13 cellular contexts compared by ENCODE assay signal in the genomic region with DNA sequence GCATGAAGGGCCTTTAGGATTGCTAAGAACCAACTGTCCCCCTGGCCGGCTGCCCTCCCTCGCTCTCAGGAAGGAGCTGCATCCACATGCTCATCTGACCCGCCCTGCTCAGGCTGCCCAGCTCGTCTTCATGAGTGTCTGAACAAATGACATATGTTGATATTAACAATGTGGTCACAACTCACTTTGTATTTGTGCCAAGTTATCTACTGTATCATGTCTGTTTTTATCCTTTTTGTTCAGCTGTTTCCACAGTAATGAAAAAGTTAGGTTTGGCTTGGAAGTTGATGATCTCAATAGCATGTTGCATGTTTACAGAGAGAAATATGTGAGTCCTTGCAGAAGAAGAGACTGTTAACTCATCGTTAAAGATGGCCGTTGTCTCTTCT.
DNase-seq lines count a peak whose midpoint lies in the region; ATAC-seq and TF ChIP-seq lines count a peak whose summit lies in the region.
"Had no signal": no experiment of that assay in that cellular context is flagged by ENCODE, and none has a peak within 500 bp of the region (broad histone marks: within the 10 kb centered on the region; RNA-seq: fewer than 3 reads in every experiment).

No MANE protein-coding gene starts in this region.

- no peak for TF ChIP-seq CTCF in body of pancreas (IDR thresholded peaks at IDR 0.05)
- TF ChIP-seq CTCF in right atrium auricular region (IDR thresholded peaks at IDR 0.05), result no peak
- TF ChIP-seq CTCF in GM13977 (IDR thresholded peaks at IDR 0.05; ENCODE audit: extremely low read depth, insufficient read depth, missing control alignments), result no peak

- H3K27me3 ChIP-seq in body of pancreas, result no peaks in the 10 kb centered on the region
- H3K27me3 ChIP-seq in right atrium auricular region, result no peaks in the 10 kb centered on the region
- H3K27me3 ChIP-seq: neutrophil had no signal

- DNase-seq in GM04503 (ENCODE audit: low read depth) (peak; percentile 32), body of pancreas (peak in 3 of 4 donors; percentile 22 to 32 (median 25)), right atrium auricular region (ENCODE audit: low spot score) (peak; percentile 78), sciatic nerve (ENCODE audit: low spot score) (peak; percentile 78), GM13977 (ENCODE audit: low spot score) (no peak)
- no peak for DNase-seq in activated naive CD4-positive, alpha-beta T cell (lab: John Stamatoyannopoulos, UW)
- DNase-seq: activated CD8-positive, alpha-beta T cell treated with anti-CD3 and anti-CD28 coated beads, Interleukin-2, amount 10 ng/mL, durations not matched to agents 7 days and 5 days; CD4-positive, CD25-positive, alpha-beta regulatory T cell had no signal

- WGBS in body of pancreas, 2 donors, result 64 to 74% methylated on average over 6 of the region's 6 CpGs

- peak; percentile 35 for ATAC-seq in body of pancreas
- peak; percentile 91 for ATAC-seq in sciatic nerve
- ATAC-seq in GM21360 (IDR thresholded peaks at IDR 0.05; ENCODE audit: unreplicated experiment), result no peak
- ATAC-seq in HG03175 (IDR thresholded peaks at IDR 0.05; ENCODE audit: unreplicated experiment), result no peak
- ATAC-seq: activated CD8-positive, alpha-beta T cell treated with anti-CD3 and anti-CD28 coated beads, Interleukin-2, amount 10 ng/mL, durations not matched to agents 7 days and 5 days; GM12878 had no signal

- H3K27ac ChIP-seq in body of pancreas (no peak overlapping the region), right atrium auricular region (peak overlapping the region; percentile 41 to 71)
- H3K27ac ChIP-seq: neutrophil, SK-N-MC had no signal

- H3K4me3 ChIP-seq in body of pancreas, result no peak overlapping the region
- no peak overlapping the region for H3K4me3 ChIP-seq in right atrium auricular region
- H3K4me3 ChIP-seq: GM12878, SK-N-MC had no signal

- no peaks in the 10 kb centered on the region for H3K36me3 ChIP-seq in body of pancreas (replicated peaks in 1 of 2; ENCODE audit: insufficient read depth in 1 of 2, low read depth in 2 of 2)
- H3K36me3 ChIP-seq in right atrium auricular region, result no peaks in the 10 kb centered on the region
- H3K36me3 ChIP-seq: neutrophil had no signal

- TF ChIP-seq POLR2A in body of pancreas (IDR thresholded peaks at IDR 0.05), result no peak

- no peaks in the 10 kb centered on the region for H3K9me3 ChIP-seq in body of pancreas
- no peaks in the 10 kb centered on the region for H3K9me3 ChIP-seq in right atrium auricular region
- H3K9me3 ChIP-seq: neutrophil had no signal

- H3K4me1 ChIP-seq in body of pancreas, result no peaks in the 10 kb centered on the region
- H3K4me1 ChIP-seq in right atrium auricular region, result peaks cover 0 to 5% of the 10 kb centered on the region in 2 donors

- intact Hi-C loops in body of pancreas (cut with DNase I), result no loop called here
- intact Hi-C loops in sciatic nerve (cut with DNase I), result no loop called here

- in situ Hi-C loops in GM13977 (cut with MboI; ENCODE audit: low pct_unique_long_range_greater_than_20kb, low sequenced_read_pairs, unreplicated experiment), result loop anchor here (10.0 kb wide), 1 partner anchor 549 kb away; no protein-coding TSS in a partner anchor

Comparison
In these comparisons a context has a peak if more than half of its experiments do, and no peak if none do; other contexts are left out.
1. DNase-seq: peak in GM04503 (single experiment), body of pancreas (3 of 4), right atrium auricular region (single experiment) and sciatic nerve (single experiment); none in activated naive CD4-positive, alpha-beta T cell (0 of 4) and GM13977 (single experiment).
2. ATAC-seq: peak in body of pancreas (single experiment) and sciatic nerve (single experiment); none in GM21360 (single experiment) and HG03175 (single experiment).
3. H3K27ac ChIP-seq: peak in right atrium auricular region (2 of 2); none in body of pancreas (0 of 4).